In genomic region chr15:70271422-70272088, GRCh38 we compare ENCODE assay signal across 8 cellular contexts.
DNase-seq lines count a peak whose midpoint lies in the region; ATAC-seq, FAIRE-seq and TF ChIP-seq lines count a peak whose summit lies in the region.

No MANE protein-coding gene starts in this region.

- no peaks in the 10 kb centered on the region for H3K9me3 ChIP-seq in HepG2 (ENCODE audit: low read length)

- no peak overlapping the region for H3K4me3 ChIP-seq in HepG2 (replicated peaks in 1 of 3; ENCODE audit: insufficient read depth in 1 of 3, low read depth in 2 of 3, low read length in 3 of 3)

- no peak overlapping the region for H3K4me2 ChIP-seq in HepG2 (ENCODE audit: low read depth, low read length)

- 8% methylated on average over 3 of the region's 3 CpGs for WGBS in HepG2 (ENCODE audit: low lambda C conversion rate)

- POLR2A ChIA-PET in HepG2 (lab: Yijun Ruan, JAX), result no interaction called here
- POLR2A ChIA-PET in GM10248 (lab: Yijun Ruan, JAX), result no interaction called here

- H3K36me3 ChIP-seq in HepG2 (replicated peaks in 1 of 2; ENCODE audit: control insufficient read depth in 1 of 2, insufficient read depth in 2 of 2, low read length in 2 of 2), result no peaks in the 10 kb centered on the region

- no peak overlapping the region for H3K27ac ChIP-seq in HepG2 (ENCODE audit: extremely low read length, insufficient read depth, low read length)

- no peaks in the 10 kb centered on the region for H3K79me2 ChIP-seq in HepG2 (ENCODE audit: insufficient read depth, low read length)

- DNase-seq in AML-193 (lab: John Stamatoyannopoulos, UW) (peak; percentile 61 to 72), HuH-7 (ENCODE audit: low spot score) (peak; percentile 42), amniotic stem cell (lab: John Stamatoyannopoulos, UW) (peak; percentile 71), HepG2 (ENCODE audit: low spot score) (no peak), NAMALWA (ENCODE audit: low spot score) (no peak), GM13977 (ENCODE audit: low spot score) (no peak), NCI-H2107 (lab: John Stamatoyannopoulos, UW) (no peak), GM10248 (ENCODE audit: extremely low spot score) (no peak)

- no peak for TF ChIP-seq POLR2A in HepG2 (IDR thresholded peaks at IDR 0.05; ENCODE audit: insufficient read depth in 1 of 2, low read depth in 2 of 2, low read length in 2 of 2)

- peaks cover 11% of the 10 kb centered on the region for H3K4me1 ChIP-seq in HepG2 (ENCODE audit: insufficient read depth, low read length)

- peaks cover 1 to 27% of the 10 kb centered on the region in 2 experiments; a peak in 3 of 5 replicates for H3K27me3 ChIP-seq in HepG2 (ENCODE audit: control insufficient read depth in 1 of 2, insufficient read depth in 2 of 2, low read length in 2 of 2)

- no peak overlapping the region for H2AFZ ChIP-seq in HepG2 (ENCODE audit: low read length)

- intact Hi-C loops in HepG2 (cut with micrococcal nuclease; ENCODE audit: unreplicated experiment), result no loop called here

- ATAC-seq in HepG2, result no peak

- H4K20me1 ChIP-seq in HepG2 (ENCODE audit: insufficient read depth, low read length), result no peaks in the 10 kb centered on the region

- TF ChIP-seq CTCF in HepG2 (CRISPR knock-in tag; IDR thresholded peaks at IDR 0.05), result no peak
- TF ChIP-seq CTCF in GM13977 (IDR thresholded peaks at IDR 0.05; ENCODE audit: extremely low read depth, insufficient read depth, missing control alignments), result no peak
- no peak for TF ChIP-seq CTCF in GM10248 (IDR thresholded peaks at IDR 0.05; ENCODE audit: control extremely low read depth, extremely low read depth, low read depth, missing control alignments)

- no peak for TF ChIP-seq RAD21 in HepG2 (CRISPR knock-in tag; IDR thresholded peaks at IDR 0.05)

- FAIRE-seq in HepG2 (lab: Jason Lieb, UNC), result no peak

- in situ Hi-C loops in HepG2 (cut with HindIII; ENCODE audit: extremely low pct_ligation_motif_present, low pct_unique_long_range_greater_than_20kb), result no loop called here
- in situ Hi-C loops in GM13977 (cut with MboI; ENCODE audit: low pct_unique_long_range_greater_than_20kb, low sequenced_read_pairs, unreplicated experiment), result no loop called here

- no peak overlapping the region for H3K9ac ChIP-seq in HepG2 (ENCODE audit: insufficient read depth, low read depth, low read length)

- TF ChIP-seq EP300 in HepG2 (IDR thresholded peaks at IDR 0.05; ENCODE audit: low read depth in 2 of 2, low read length in 2 of 2), result no peak
- no peak for TF ChIP-seq EP300 in HepG2 (CRISPR knock-in tag; IDR thresholded peaks at IDR 0.05; ENCODE audit: borderline replicate concordance)

- CTCF ChIA-PET in HepG2 (lab: Yijun Ruan, JAX; ENCODE audit: low intra/inter-chr PET ratio, low total read pairs) (no interaction called here), GM10248 (lab: Yijun Ruan, JAX) (interaction anchor here (0.7 to 3.2 kb wide), 4 partner anchors 9 to 92 kb away, joined by 3 to 12 read pairs (median 3); no protein-coding TSS in a partner anchor)

- BruUV-seq in HepG2 (replicated peaks; lab: Mats Ljungman, UMichigan), result no TSS peak

TF ChIP-seq in HepG2, 621 proteins besides CTCF, POLR2A, EP300 and RAD21:
- peak; percentile 45; the same call in 1 of the 2 replicates for TF ChIP-seq FOSL2 (CRISPR knock-in tag; IDR thresholded peaks at IDR 0.05)
- no peak for TF ChIP-seq ZFAT (CRISPR knock-in tag; conservative IDR thresholded peaks at IDR 0.05)
- no peak for TF ChIP-seq ELK4 (CRISPR knock-in tag; IDR thresholded peaks at IDR 0.05; ENCODE audit: borderline replicate concordance)

Comparison
In these comparisons a context has a peak if more than half of its experiments do, and no peak if none do; other contexts are left out.
1. DNase-seq: peak in AML-193 (2 of 2), HuH-7 (single experiment) and amniotic stem cell (single experiment); none in HepG2 (single experiment), NAMALWA (single experiment), GM13977 (single experiment), NCI-H2107 (single experiment) and GM10248 (single experiment).